ENCODE assay signal across 8 cellular contexts in the genomic region with DNA sequence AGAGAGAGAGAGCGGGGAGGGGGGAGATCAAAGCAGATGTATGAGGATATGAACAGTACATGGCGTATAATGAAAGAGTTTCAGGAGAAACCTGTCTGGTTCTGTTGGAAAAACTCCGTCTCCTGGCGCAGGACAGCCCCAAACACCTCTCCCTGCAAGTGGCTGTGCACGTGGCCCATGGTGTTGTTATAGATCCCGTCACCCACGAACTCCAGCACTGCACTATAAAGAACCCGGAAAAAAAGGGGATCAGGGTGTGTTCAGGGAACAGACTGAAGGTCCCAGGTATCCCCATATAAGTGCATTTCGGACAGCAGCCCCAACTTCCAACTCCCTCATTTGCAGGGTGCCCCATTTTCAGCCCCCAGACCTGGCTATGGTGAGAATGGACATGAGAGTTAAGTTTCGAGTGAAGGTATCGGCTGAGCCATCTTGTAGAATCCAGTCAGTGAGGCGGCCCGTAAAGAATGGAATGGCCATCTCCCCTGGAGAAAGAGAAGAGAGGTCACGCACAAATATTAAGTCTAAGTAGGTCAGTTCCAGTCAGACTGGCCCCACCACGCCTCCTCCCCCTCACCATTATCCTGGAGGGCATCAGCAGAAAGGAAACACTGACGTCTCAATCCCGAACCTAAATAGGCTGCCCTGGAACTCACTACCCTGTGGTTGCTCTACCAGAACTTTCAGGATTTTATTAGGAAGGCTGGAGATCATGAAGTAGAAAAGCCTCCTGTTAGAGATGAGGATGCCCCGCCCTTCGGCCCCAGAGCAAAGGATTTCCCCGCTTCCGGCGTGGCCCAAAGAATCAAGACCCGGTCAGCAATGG. TPM values are rescaled to one million over a fixed set of nuclear protein-coding genes. Genes with fewer than 3 reads are reported as not detected.
A peak's percentile ranks its signal among the peaks of the same experiment; 100 is the strongest.
DNase-seq lines count a peak whose midpoint lies in the region; ATAC-seq and TF ChIP-seq lines count a peak whose summit lies in the region.

No MANE protein-coding gene starts in this region.

- peak overlapping the region; percentile 100 for H3K4me3 Mint-ChIP-seq in activated CD4-positive, alpha-beta T cell treated with anti-CD3 and anti-CD28 coated beads for 36 hours
- H3K4me3 Mint-ChIP-seq in activated T-helper 2 cell treated with anti-CD3 and anti-CD28 coated beads, Interferon-gamma antibody, Interleukin-2, Interleukin-4, amounts not matched to agents 10 μg/mL and 5 μg/mL and 100 μg/mL, durations not matched to agents 14 hours and 24 hours and 36 hours (ENCODE audit: low read depth): peak overlapping the region; percentile 99

- peak overlapping the region; percentile 98 to 99 (median 99) for H3K27ac ChIP-seq in gastrocnemius medialis

- POLR2A ChIA-PET in activated CD4-positive, alpha-beta T cell treated with anti-CD3 and anti-CD28 coated beads for 36 hours (lab: Charles Lee): interaction anchor here (0.5 to 4.2 kb wide), 7 partner anchors 7 to 127 kb away, joined by 3 to 65 read pairs (median 4); partner anchors contain the start of genes PSMB8 and TAP2

- H3K36me3 ChIP-seq in gastrocnemius medialis: peaks cover 0 to 37% of the 10 kb centered on the region in 2 donors

- peaks cover 62% of the 10 kb centered on the region for H3K4me1 Mint-ChIP-seq in activated CD4-positive, alpha-beta T cell treated with anti-CD3 and anti-CD28 coated beads for 36 hours
- H3K4me1 Mint-ChIP-seq in activated T-helper 2 cell treated with anti-CD3 and anti-CD28 coated beads, Interferon-gamma antibody, Interleukin-2, Interleukin-4, amounts not matched to agents 10 μg/mL and 5 μg/mL and 100 μg/mL, durations not matched to agents 14 hours and 24 hours and 36 hours (ENCODE audit: low read depth): peaks cover 63% of the 10 kb centered on the region

- in situ Hi-C loops in gastrocnemius medialis (cut with MboI; ENCODE audit: low sequenced_read_pairs in 4 of 4): no loop called here

- no peak for TF ChIP-seq POLR2A in gastrocnemius medialis (IDR thresholded peaks at IDR 0.05)

- peaks cover 89% of the 10 kb centered on the region for H3K36me3 Mint-ChIP-seq in activated CD4-positive, alpha-beta T cell treated with anti-CD3 and anti-CD28 coated beads for 36 hours (ENCODE audit: low read depth)
- H3K36me3 Mint-ChIP-seq in activated T-helper 2 cell treated with anti-CD3 and anti-CD28 coated beads, Interferon-gamma antibody, Interleukin-2, Interleukin-4, amounts not matched to agents 10 μg/mL and 5 μg/mL and 100 μg/mL, durations not matched to agents 14 hours and 24 hours and 36 hours (ENCODE audit: low read depth): peaks cover 81% of the 10 kb centered on the region

- no peaks in the 10 kb centered on the region for H3K9me3 ChIP-seq in gastrocnemius medialis

- CTCF ChIA-PET in activated CD4-positive, alpha-beta T cell treated with anti-CD3 and anti-CD28 coated beads for 36 hours (lab: Charles Lee): interaction anchor here (0.9 to 8.0 kb wide), 5 partner anchors 10 to 104 kb away, joined by 3 to 240 read pairs (median 46); partner anchors contain the start of genes PSMB8 and TAP2

- intact Hi-C loops in activated CD4-positive, alpha-beta T cell treated with anti-CD3 and anti-CD28 coated beads for 36 hours (cut with DNase I, micrococcal nuclease): loop anchor here (2.0 to 5.0 kb wide), 6 partner anchors 349 to 1113 kb away; partner anchors contain the start of genes CUTA (in 1 of the 2), PHF1 (in 1 of the 2), RPS18 (in 1 of the 2) and RXRB (in 1 of the 2)
- intact Hi-C loops in activated T-helper 2 cell treated with anti-CD3 and anti-CD28 coated beads, Interferon-gamma antibody, Interleukin-2, Interleukin-4, amounts not matched to agents 10 μg/mL and 5 μg/mL and 100 μg/mL, durations not matched to agents 14 hours and 24 hours and 36 hours (cut with micrococcal nuclease): loop anchor here (10.0 kb wide), 1 partner anchor 463 kb away; the partner anchor contains the start of genes TAPBP and ZBTB22
- intact Hi-C loops in left cardiac atrium (cut with DNase I) (no loop called here), gastrocnemius medialis (cut with DNase I; ENCODE audit: low total_unique reads) (no loop called here)

- peak; percentile 60 for DNase-seq in activated CD4-positive, alpha-beta T cell treated with anti-CD3 and anti-CD28 coated beads for 36 hours
- no peak for DNase-seq in activated CD4-positive, alpha-beta T cell treated with anti-CD3 and anti-CD28 coated beads for 1 hour
- DNase-seq in activated T-helper 2 cell treated with anti-CD3 and anti-CD28 coated beads, Interferon-gamma antibody, Interleukin-2, Interleukin-4, amounts not matched to agents 10 μg/mL and 5 μg/mL and 100 μg/mL, durations not matched to agents 14 hours and 24 hours and 36 hours (ENCODE audit: low spot score): no peak
- DNase-seq in left cardiac atrium (peak; percentile 65), gastrocnemius medialis (no peak), D341Med (ENCODE audit: low spot score) (no peak)

- no peak for ATAC-seq in activated CD4-positive, alpha-beta T cell treated with anti-CD3 and anti-CD28 coated beads for 36 hours
- ATAC-seq in left cardiac atrium (peak in 1 of 2 donors; percentile 3), gastrocnemius medialis (no peak), GM19463 (IDR thresholded peaks at IDR 0.05; ENCODE audit: unreplicated experiment) (no peak), HG02759 (IDR thresholded peaks at IDR 0.05; ENCODE audit: unreplicated experiment) (no peak)

- no peaks in the 10 kb centered on the region for H3K27me3 Mint-ChIP-seq in activated CD4-positive, alpha-beta T cell treated with anti-CD3 and anti-CD28 coated beads for 36 hours
- H3K27me3 Mint-ChIP-seq in activated T-helper 2 cell treated with anti-CD3 and anti-CD28 coated beads, Interferon-gamma antibody, Interleukin-2, Interleukin-4, amounts not matched to agents 10 μg/mL and 5 μg/mL and 100 μg/mL, durations not matched to agents 14 hours and 24 hours and 36 hours (ENCODE audit: low read depth): no peaks in the 10 kb centered on the region

- H3K27me3 ChIP-seq in gastrocnemius medialis: no peaks in the 10 kb centered on the region

- H3K4me1 ChIP-seq in gastrocnemius medialis: peaks cover 12 to 19% of the 10 kb centered on the region in 2 donors

- H3K4me3 ChIP-seq in gastrocnemius medialis: peak overlapping the region; percentile 85 to 99 (median 96)

- no peak for TF ChIP-seq CTCF in gastrocnemius medialis (IDR thresholded peaks at IDR 0.05 in 4 of 5, conservative IDR thresholded peaks at IDR 0.05 in 1 of 5)

- H3K27ac Mint-ChIP-seq in activated CD4-positive, alpha-beta T cell treated with anti-CD3 and anti-CD28 coated beads for 36 hours: peak overlapping the region; percentile 94
- peak overlapping the region; percentile 84 for H3K27ac Mint-ChIP-seq in activated T-helper 2 cell treated with anti-CD3 and anti-CD28 coated beads, Interferon-gamma antibody, Interleukin-2, Interleukin-4, amounts not matched to agents 10 μg/mL and 5 μg/mL and 100 μg/mL, durations not matched to agents 14 hours and 24 hours and 36 hours

- H3K9me3 Mint-ChIP-seq in activated CD4-positive, alpha-beta T cell treated with anti-CD3 and anti-CD28 coated beads for 36 hours (ENCODE audit: low read depth): no peaks in the 10 kb centered on the region
- no peaks in the 10 kb centered on the region for H3K9me3 Mint-ChIP-seq in activated T-helper 2 cell treated with anti-CD3 and anti-CD28 coated beads, Interferon-gamma antibody, Interleukin-2, Interleukin-4, amounts not matched to agents 10 μg/mL and 5 μg/mL and 100 μg/mL, durations not matched to agents 14 hours and 24 hours and 36 hours

RNA-seq across cellular contexts. Expression of gene TAP1, which starts 1.3 kb away (rescaled TPM):
- 100 to 1,000 TPM; 191 to 255 TPM for total RNA-seq in activated CD4-positive, alpha-beta T cell treated with anti-CD3 and anti-CD28 coated beads for 36 hours
- 276 and 278 TPM in 2 replicates for total RNA-seq in activated T-helper 2 cell treated with anti-CD3 and anti-CD28 coated beads, Interferon-gamma antibody, Interleukin-2, Interleukin-4, amounts not matched to agents 10 μg/mL and 5 μg/mL and 100 μg/mL, durations not matched to agents 14 hours and 24 hours and 36 hours
- total RNA-seq in left cardiac atrium (10 to 100 TPM; 16.8 to 27.5 TPM), gastrocnemius medialis (10 to 100 TPM; 13.2 to 26.7 (median 19.0) TPM)

RNA-seq across cellular contexts. Expression of gene PSMB9, which starts 1.8 kb away (rescaled TPM):
- total RNA-seq in activated CD4-positive, alpha-beta T cell treated with anti-CD3 and anti-CD28 coated beads for 36 hours: 100 to 1,000 TPM; 210 to 282 TPM
- total RNA-seq in activated T-helper 2 cell treated with anti-CD3 and anti-CD28 coated beads, Interferon-gamma antibody, Interleukin-2, Interleukin-4, amounts not matched to agents 10 μg/mL and 5 μg/mL and 100 μg/mL, durations not matched to agents 14 hours and 24 hours and 36 hours: 262 and 265 TPM in 2 replicates
- total RNA-seq in left cardiac atrium (10 to 100 TPM; 18.6 to 25.9 TPM), gastrocnemius medialis (10 to 100 TPM in 1 of 4 donors, 1 to 10 TPM in 3; 1.4 to 11.3 (median 6.1) TPM)

RNA-seq across cellular contexts. Expression of gene PSMB8, which starts 8.4 kb away (rescaled TPM):
- 100 to 1,000 TPM; 238 to 338 TPM for total RNA-seq in activated CD4-positive, alpha-beta T cell treated with anti-CD3 and anti-CD28 coated beads for 36 hours
- total RNA-seq in activated T-helper 2 cell treated with anti-CD3 and anti-CD28 coated beads, Interferon-gamma antibody, Interleukin-2, Interleukin-4, amounts not matched to agents 10 μg/mL and 5 μg/mL and 100 μg/mL, durations not matched to agents 14 hours and 24 hours and 36 hours: 352 and 368 TPM in 2 replicates
- total RNA-seq in left cardiac atrium: 10 to 100 TPM; 30.2 to 33.3 TPM
- total RNA-seq in gastrocnemius medialis: 10 to 100 TPM in 2 of 4 donors, 1 to 10 TPM in 2; 7.0 to 20.2 (median 9.2) TPM

RNA-seq across cellular contexts. Expression of gene TAP2, which starts 13.7 kb away (rescaled TPM):
- 100 to 1,000 TPM in 1 of 2 experiments, 10 to 100 TPM in 1; 96.4 to 150 TPM for total RNA-seq in activated CD4-positive, alpha-beta T cell treated with anti-CD3 and anti-CD28 coated beads for 36 hours
- total RNA-seq in activated T-helper 2 cell treated with anti-CD3 and anti-CD28 coated beads, Interferon-gamma antibody, Interleukin-2, Interleukin-4, amounts not matched to agents 10 μg/mL and 5 μg/mL and 100 μg/mL, durations not matched to agents 14 hours and 24 hours and 36 hours: 142 and 162 TPM in 2 replicates
- total RNA-seq in left cardiac atrium (10 to 100 TPM; 19.4 to 30.7 TPM), gastrocnemius medialis (1 to 10 TPM; 2.5 to 7.1 (median 4.1) TPM)

RNA-seq across cellular contexts. Expression of gene HLA-DOB, which starts 35.4 kb away (rescaled TPM):
- total RNA-seq in activated CD4-positive, alpha-beta T cell treated with anti-CD3 and anti-CD28 coated beads for 36 hours: 1 to 10 TPM; 1.5 to 1.6 TPM
- total RNA-seq in activated T-helper 2 cell treated with anti-CD3 and anti-CD28 coated beads, Interferon-gamma antibody, Interleukin-2, Interleukin-4, amounts not matched to agents 10 μg/mL and 5 μg/mL and 100 μg/mL, durations not matched to agents 14 hours and 24 hours and 36 hours: 3.1 and 3.6 TPM in 2 replicates
- under 1 TPM; 0.24 to 0.27 TPM for total RNA-seq in left cardiac atrium
- under 1 TPM in 3 of 4 donors, not detected in 1; 0.22 to 0.72 (median 0.36) TPM for total RNA-seq in gastrocnemius medialis

Comparison
In these comparisons a context has a peak if more than half of its experiments do, and no peak if none do; other contexts are left out.
1. DNase-seq: peak in activated CD4-positive, alpha-beta T cell treated with anti-CD3 and anti-CD28 coated beads for 36 hours (single experiment) and left cardiac atrium (single experiment); none in activated CD4-positive, alpha-beta T cell treated with anti-CD3 and anti-CD28 coated beads for 1 hour (single experiment), activated T-helper 2 cell treated with anti-CD3 and anti-CD28 coated beads, Interferon-gamma antibody, Interleukin-2, Interleukin-4, amounts not matched to agents 10 μg/mL and 5 μg/mL and 100 μg/mL, durations not matched to agents 14 hours and 24 hours and 36 hours (single experiment), gastrocnemius medialis (0 of 2) and D341Med (single experiment).
2. RNA of gene PSMB8, which starts 8.4 kb away (total RNA-seq): 352 to 368 TPM in activated T-helper 2 cell treated with anti-CD3 and anti-CD28 coated beads, Interferon-gamma antibody, Interleukin-2, Interleukin-4, amounts not matched to agents 10 μg/mL and 5 μg/mL and 100 μg/mL, durations not matched to agents 14 hours and 24 hours and 36 hours and 238 to 338 TPM in activated CD4-positive, alpha-beta T cell treated with anti-CD3 and anti-CD28 coated beads for 36 hours; 30.2 to 33.3 TPM in left cardiac atrium and 7.0 to 20.2 TPM in gastrocnemius medialis; every median in the first group is over 4 times any median in the second.
3. intact Hi-C loops: an anchor here in activated CD4-positive, alpha-beta T cell treated with anti-CD3 and anti-CD28 coated beads for 36 hours (2.0 to 5.0 kb wide) and activated T-helper 2 cell treated with anti-CD3 and anti-CD28 coated beads, Interferon-gamma antibody, Interleukin-2, Interleukin-4, amounts not matched to agents 10 μg/mL and 5 μg/mL and 100 μg/mL, durations not matched to agents 14 hours and 24 hours and 36 hours (10.0 kb wide); none called in left cardiac atrium and gastrocnemius medialis.